16 cellular contexts compared by ENCODE assay signal in genomic region chr5:66949066-66949465, GRCh38.
DNase-seq lines count a peak whose midpoint lies in the region; ATAC-seq, FAIRE-seq and TF ChIP-seq lines count a peak whose summit lies in the region.
"Had no signal": no experiment of that assay in that cellular context is flagged by ENCODE, and none has a peak within 500 bp of the region (broad histone marks: within the 10 kb centered on the region; RNA-seq: fewer than 3 reads in every experiment).

No MANE protein-coding gene starts in this region.

- no peaks in the 10 kb centered on the region for H3K36me3 ChIP-seq in HepG2 (replicated peaks in 1 of 2; ENCODE audit: control insufficient read depth in 1 of 2, insufficient read depth in 2 of 2, low read length in 2 of 2)
- no peaks in the 10 kb centered on the region for H3K36me3 ChIP-seq in right lobe of liver
- H3K36me3 ChIP-seq in bronchial epithelial cell (ENCODE audit: control insufficient read depth, insufficient read depth, low read length): no peaks in the 10 kb centered on the region

- intact Hi-C loops in HepG2 (cut with micrococcal nuclease; ENCODE audit: unreplicated experiment): no loop called here
- intact Hi-C loops in right lobe of liver (cut with DNase I): no loop called here

- H3K4me2 ChIP-seq in HepG2 (ENCODE audit: low read depth, low read length): no peak overlapping the region

- no TSS peak for BruUV-seq in HepG2 (replicated peaks; lab: Mats Ljungman, UMichigan)

- no peaks in the 10 kb centered on the region for H4K20me1 ChIP-seq in HepG2 (ENCODE audit: insufficient read depth, low read length)

- no peak for DNase-seq in HepG2 (ENCODE audit: low spot score)
- DNase-seq in right lobe of liver: no peak
- peak; percentile 22 for DNase-seq in bronchial epithelial cell (ENCODE audit: low read depth)
- DNase-seq in epithelial cell of proximal tubule (ENCODE audit: low read depth): peak; percentile 30
- no peak for DNase-seq in NCI-H1092 treated with DMSO at 0.1 percent for 48 hours (lab: John Stamatoyannopoulos, UW)
- DNase-seq: C1 segment of cervical spinal cord; Calu3; CD4-positive, alpha-beta T cell; DMS 273 treated with DMSO at 0.1 percent for 48 hours; GM23248; H7; IMR-90 had no signal

- in situ Hi-C loops in HepG2 (cut with HindIII; ENCODE audit: extremely low pct_ligation_motif_present, low pct_unique_long_range_greater_than_20kb): no loop called here

- H3K4me1 ChIP-seq in HepG2 (ENCODE audit: insufficient read depth, low read length) (no peaks in the 10 kb centered on the region), right lobe of liver (no peaks in the 10 kb centered on the region)

- TF ChIP-seq EP300 in HepG2 (IDR thresholded peaks at IDR 0.05; ENCODE audit: low read depth in 2 of 2, low read length in 2 of 2) (no peak), HepG2 (CRISPR knock-in tag; IDR thresholded peaks at IDR 0.05; ENCODE audit: borderline replicate concordance) (no peak)

- POLR2A ChIA-PET in HepG2 (lab: Yijun Ruan, JAX): no interaction called here

- 37% methylated on average over 4 of the region's 4 CpGs for WGBS in HepG2 (ENCODE audit: low lambda C conversion rate)
- WGBS in right lobe of liver (ENCODE audit: insufficient coverage, low coverage, low lambda C conversion rate, missing lambda C conversion rate): 65% methylated on average over 4 of the region's 4 CpGs

- TF ChIP-seq CTCF in HepG2 (CRISPR knock-in tag; IDR thresholded peaks at IDR 0.05): no peak
- no peak for TF ChIP-seq CTCF in right lobe of liver (IDR thresholded peaks at IDR 0.05)
- TF ChIP-seq CTCF in bronchial epithelial cell (IDR thresholded peaks at IDR 0.05; ENCODE audit: insufficient read depth, low read length, severe bottlenecking): no peak
- no peak for TF ChIP-seq CTCF in epithelial cell of proximal tubule (conservative IDR thresholded peaks at IDR 0.05; ENCODE audit: low read depth, low read length)

- no peak overlapping the region for H2AFZ ChIP-seq in HepG2 (ENCODE audit: low read length)
- H2AFZ ChIP-seq: GM23248 had no signal

- H3K79me2 ChIP-seq in HepG2 (ENCODE audit: insufficient read depth, low read length): no peaks in the 10 kb centered on the region

- CTCF ChIA-PET in HepG2 (lab: Yijun Ruan, JAX; ENCODE audit: low intra/inter-chr PET ratio, low total read pairs): no interaction called here

- no peak overlapping the region for H3K27ac ChIP-seq in HepG2 (ENCODE audit: extremely low read length, insufficient read depth, low read length)
- H3K27ac ChIP-seq in right lobe of liver: no peak overlapping the region
- H3K27ac ChIP-seq: GM23248, HL-60 had no signal

- TF ChIP-seq POLR2A in HepG2 (IDR thresholded peaks at IDR 0.05; ENCODE audit: insufficient read depth in 1 of 2, low read depth in 2 of 2, low read length in 2 of 2) (no peak), right lobe of liver (IDR thresholded peaks at IDR 0.05) (no peak)

- ATAC-seq in HepG2: no peak
- ATAC-seq in right lobe of liver: no peak
- no peak for ATAC-seq in HG03432 (IDR thresholded peaks at IDR 0.05; ENCODE audit: unreplicated experiment)
- ATAC-seq in GM21717 (IDR thresholded peaks at IDR 0.05; ENCODE audit: unreplicated experiment): no peak

- FAIRE-seq in HepG2 (lab: Jason Lieb, UNC) (no peak), bronchial epithelial cell (lab: Jason Lieb, UNC) (no peak)
- FAIRE-seq: A204.1 had no signal

- H3K27me3 ChIP-seq in HepG2 (ENCODE audit: control insufficient read depth in 1 of 2, insufficient read depth in 2 of 2, low read length in 2 of 2): peaks cover 1 to 9% of the 10 kb centered on the region in 2 experiments; a peak in 2 of 5 replicates
- no peaks in the 10 kb centered on the region for H3K27me3 ChIP-seq in right lobe of liver
- H3K27me3 ChIP-seq in bronchial epithelial cell (ENCODE audit: control insufficient read depth, insufficient read depth, low read length): no peaks in the 10 kb centered on the region

- TF ChIP-seq RAD21 in HepG2 (CRISPR knock-in tag; IDR thresholded peaks at IDR 0.05): no peak

- H3K9me3 ChIP-seq in HepG2 (ENCODE audit: low read length) (no peaks in the 10 kb centered on the region), right lobe of liver (no peaks in the 10 kb centered on the region)

- H3K4me3 ChIP-seq in HepG2 (replicated peaks in 1 of 3; ENCODE audit: insufficient read depth in 1 of 3, low read depth in 2 of 3, low read length in 3 of 3) (no peak overlapping the region), right lobe of liver (no peak overlapping the region), bronchial epithelial cell (ENCODE audit: low read depth, low read length) (no peak overlapping the region), epithelial cell of proximal tubule (ENCODE audit: low read depth, low read length) (no peak overlapping the region)
- H3K4me3 ChIP-seq: GM23248 had no signal

- no peak overlapping the region for H3K9ac ChIP-seq in HepG2 (ENCODE audit: insufficient read depth, low read depth, low read length)
- H3K9ac ChIP-seq: GM23248 had no signal

TF ChIP-seq in HepG2, 621 proteins besides CTCF, POLR2A, EP300 and RAD21:
- TF ChIP-seq HNF1A (IDR thresholded peaks at IDR 0.05; ENCODE audit: low read depth): no peak
- TF ChIP-seq HNF1A (CRISPR knock-in tag; IDR thresholded peaks at IDR 0.05; ENCODE audit: borderline replicate concordance): no peak
- peak; percentile 49; the same call in 1 of the 2 replicates for TF ChIP-seq CHD2 (IDR thresholded peaks at IDR 0.05; ENCODE audit: low read depth, low read length)

Comparison
In these comparisons a context has a peak if more than half of its experiments do, and no peak if none do; other contexts are left out.
1. DNase-seq: peak in bronchial epithelial cell (single experiment) and epithelial cell of proximal tubule (single experiment); none in HepG2 (single experiment), right lobe of liver (0 of 3) and NCI-H1092 treated with DMSO at 0.1 percent for 48 hours (single experiment).